In genomic region chr6:20808984-20809383, GRCh38 we compare ENCODE assay signal across 26 cellular contexts.
DNase-seq lines count a peak whose midpoint lies in the region; ATAC-seq and TF ChIP-seq lines count a peak whose summit lies in the region.
"Had no signal": no experiment of that assay in that cellular context is flagged by ENCODE, and none has a peak within 500 bp of the region (broad histone marks: within the 10 kb centered on the region; RNA-seq: fewer than 3 reads in every experiment).

No MANE protein-coding gene starts in this region.

- H3K27me3 ChIP-seq in gastrocnemius medialis, result no peaks in the 10 kb centered on the region
- H3K27me3 ChIP-seq: esophagus squamous epithelium, upper lobe of right lung had no signal

- peak overlapping the region; percentile 77 for H3K27ac Mint-ChIP-seq in mesothelial cell of epicardium
- no peak overlapping the region for H3K27ac Mint-ChIP-seq in glutamatergic neuron (ENCODE audit: unreplicated experiment)
- H3K27ac Mint-ChIP-seq: activated naive CD8-positive, alpha-beta T cell treated with anti-CD3 and anti-CD28 coated beads, Interleukin-2, amount 10 ng/mL, durations not matched to agents 7 days and 5 days; CD14-positive monocyte; IgD-negative memory B cell; stimulated activated effector memory CD8-positive, alpha-beta T cell treated with anti-CD3 and anti-CD28 coated beads, Interleukin-12 subunit alpha, Interleukin-12 subunit beta, amount 100 ng/mL, for 72 hours had no signal

- peak; percentile 55 for ATAC-seq in Right ventricle myocardium inferior
- ATAC-seq in HG03095 (IDR thresholded peaks at IDR 0.05; ENCODE audit: unreplicated experiment), result no peak
- ATAC-seq in gastrocnemius medialis, result no peak
- ATAC-seq: stimulated activated effector memory CD8-positive, alpha-beta T cell treated with anti-CD3 and anti-CD28 coated beads, Interleukin-12 subunit alpha, Interleukin-12 subunit beta, amount 100 ng/mL, for 72 hours; upper lobe of right lung had no signal

- no peaks in the 10 kb centered on the region for H3K36me3 ChIP-seq in gastrocnemius medialis
- H3K36me3 ChIP-seq: esophagus squamous epithelium, upper lobe of right lung, WERI-Rb-1 had no signal

- no peak for TF ChIP-seq POLR2A in gastrocnemius medialis (IDR thresholded peaks at IDR 0.05)

- peaks cover 12 to 17% of the 10 kb centered on the region in 2 donors for H3K4me1 ChIP-seq in gastrocnemius medialis

- H3K4me3 Mint-ChIP-seq in mesothelial cell of epicardium (no peak overlapping the region), glutamatergic neuron (ENCODE audit: unreplicated experiment) (no peak overlapping the region)
- H3K4me3 Mint-ChIP-seq: activated naive CD8-positive, alpha-beta T cell treated with anti-CD3 and anti-CD28 coated beads, Interleukin-2, amount 10 ng/mL, durations not matched to agents 7 days and 5 days; CD14-positive monocyte; central memory CD8-positive, alpha-beta T cell; IgD-negative memory B cell; stimulated activated effector memory CD8-positive, alpha-beta T cell treated with anti-CD3 and anti-CD28 coated beads, Interleukin-12 subunit alpha, Interleukin-12 subunit beta, amount 100 ng/mL, for 72 hours had no signal

- H3K36me3 Mint-ChIP-seq in mesothelial cell of epicardium, result peaks cover 17% of the 10 kb centered on the region
- H3K36me3 Mint-ChIP-seq in glutamatergic neuron (ENCODE audit: unreplicated experiment), result peaks cover 13% of the 10 kb centered on the region
- H3K36me3 Mint-ChIP-seq: stimulated activated effector memory CD8-positive, alpha-beta T cell treated with anti-CD3 and anti-CD28 coated beads, Interleukin-12 subunit alpha, Interleukin-12 subunit beta, amount 100 ng/mL, for 72 hours had no signal

- H3K4me1 Mint-ChIP-seq in mesothelial cell of epicardium, result peaks cover 43% of the 10 kb centered on the region
- peaks cover 31% of the 10 kb centered on the region for H3K4me1 Mint-ChIP-seq in glutamatergic neuron (ENCODE audit: low read depth, unreplicated experiment)
- H3K4me1 Mint-ChIP-seq: activated naive CD8-positive, alpha-beta T cell treated with anti-CD3 and anti-CD28 coated beads, Interleukin-2, amount 10 ng/mL, durations not matched to agents 7 days and 5 days; CD14-positive monocyte had no signal

- H3K27ac ChIP-seq in gastrocnemius medialis, result no peak overlapping the region
- H3K27ac ChIP-seq: esophagus squamous epithelium, upper lobe of right lung, WERI-Rb-1 had no signal

- no peaks in the 10 kb centered on the region for H3K9me3 ChIP-seq in gastrocnemius medialis
- H3K9me3 ChIP-seq: upper lobe of right lung had no signal

- DNase-seq in Right ventricle myocardium inferior (ENCODE audit: missing footprints) (no peak), cardiac septum (ENCODE audit: low spot score) (no peak), fibroblast of gingiva (ENCODE audit: low read depth) (peak; percentile 30), mesothelial cell of epicardium (ENCODE audit: low spot score in 2 of 2, unreplicated experiment in 2 of 2) (no peak), gastrocnemius medialis (no peak), glutamatergic neuron (no peak)
- DNase-seq in stimulated activated CD4-positive, alpha-beta T cell treated with anti-CD3 and anti-CD28 coated beads, Interleukin-12 subunit alpha, Interleukin-12 subunit beta, amount 100 ng/mL, for 4 hours, result no peak
- DNase-seq: 8988T; activated CD4-positive, alpha-beta T cell treated with anti-CD3 and anti-CD28 coated beads for 48 hours; activated gamma-delta T cell; activated naive CD8-positive, alpha-beta T cell treated with anti-CD3 and anti-CD28 coated beads, Interleukin-2, amount 10 ng/mL, durations not matched to agents 7 days and 5 days; activated T-cell treated with anti-CD3 and anti-CD28 coated beads, Interleukin-2, amount 50 U/mL, for 1 hour; dermis blood vessel endothelial cell; esophagus squamous epithelium; hypothalamus; left cardiac atrium; NCI-H1092; NCI-H187; RPMI8226; upper lobe of right lung; WERI-Rb-1 had no signal

- H3K27me3 Mint-ChIP-seq in mesothelial cell of epicardium (ENCODE audit: low read depth) (no peaks in the 10 kb centered on the region), glutamatergic neuron (ENCODE audit: unreplicated experiment) (peaks cover 2% of the 10 kb centered on the region)
- H3K27me3 Mint-ChIP-seq: activated naive CD8-positive, alpha-beta T cell treated with anti-CD3 and anti-CD28 coated beads, Interleukin-2, amount 10 ng/mL, durations not matched to agents 7 days and 5 days; central memory CD8-positive, alpha-beta T cell; IgD-negative memory B cell had no signal

- in situ Hi-C loops in gastrocnemius medialis (cut with MboI; ENCODE audit: low sequenced_read_pairs in 4 of 4), result no loop called here

- TF ChIP-seq CTCF in mesothelial cell of epicardium (IDR thresholded peaks at IDR 0.05; ENCODE audit: unreplicated experiment) (no peak), gastrocnemius medialis (IDR thresholded peaks at IDR 0.05 in 4 of 5, conservative IDR thresholded peaks at IDR 0.05 in 1 of 5) (no peak), glutamatergic neuron (IDR thresholded peaks at IDR 0.05; ENCODE audit: partially characterized antibody, unreplicated experiment) (no peak)

- no peak overlapping the region for H3K4me3 ChIP-seq in gastrocnemius medialis
- H3K4me3 ChIP-seq: esophagus squamous epithelium, upper lobe of right lung had no signal

- H3K9me3 Mint-ChIP-seq in mesothelial cell of epicardium, result peaks cover 19% of the 10 kb centered on the region
- H3K9me3 Mint-ChIP-seq in glutamatergic neuron (ENCODE audit: unreplicated experiment), result peaks cover 6% of the 10 kb centered on the region

- intact Hi-C loops in Right ventricle myocardium inferior (cut with DNase I), result no loop called here
- intact Hi-C loops in cardiac septum (cut with DNase I), result no loop called here
- intact Hi-C loops in gastrocnemius medialis (cut with DNase I; ENCODE audit: low total_unique reads), result no loop called here
